19 cellular contexts compared by ENCODE assay signal in the genomic region with DNA sequence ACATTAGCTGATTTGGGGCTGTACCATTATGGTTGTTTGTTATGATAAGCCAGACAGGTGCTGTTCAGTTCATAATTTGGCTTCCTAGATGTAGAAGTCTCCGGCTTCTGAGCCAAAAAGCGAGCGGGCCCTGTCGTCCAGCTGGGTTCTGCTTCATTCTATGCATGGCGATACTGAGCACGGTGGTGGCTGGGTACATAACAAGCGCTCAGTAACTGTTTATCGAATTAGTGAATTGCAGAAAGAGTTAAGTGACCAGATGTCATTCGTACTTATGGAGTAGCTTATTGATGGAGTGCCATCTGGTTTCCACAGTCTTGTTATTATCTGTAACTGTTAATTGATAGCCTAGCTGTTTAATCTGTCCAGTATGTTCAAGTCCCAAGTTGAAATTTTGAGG.
DNase-seq lines count a peak whose midpoint lies in the region; TF ChIP-seq lines count a peak whose summit lies in the region.
"Had no signal": no experiment of that assay in that cellular context is flagged by ENCODE, and none has a peak within 500 bp of the region (broad histone marks: within the 10 kb centered on the region; RNA-seq: fewer than 3 reads in every experiment).

No MANE protein-coding gene starts in this region.

- no peak overlapping the region for H3K9ac ChIP-seq in endodermal cell (ENCODE audit: extremely low read depth, low read length, poor library complexity, severe bottlenecking)

- no peaks in the 10 kb centered on the region for H3K27me3 Mint-ChIP-seq in endodermal cell (ENCODE audit: insufficient read depth)
- H3K27me3 Mint-ChIP-seq: IgD-negative memory B cell had no signal

- DNase-seq in NCI-H1092 treated with DMSO at 0.1 percent for 48 hours (lab: John Stamatoyannopoulos, UW) = peak; percentile 7
- DNase-seq in NCI-H1092 (lab: John Stamatoyannopoulos, UW) = no peak
- peak; percentile 47 for DNase-seq in NCI-H1105 treated with DMSO at 0.1 percent for 48 hours (lab: John Stamatoyannopoulos, UW)
- DNase-seq in NCI-H524 (lab: John Stamatoyannopoulos, UW) = peak; percentile 94 to 99
- DNase-seq in endodermal cell = no peak
- DNase-seq in GM13977 (ENCODE audit: low spot score) = no peak
- DNase-seq in NCI-H1417 treated with DMSO at 0.1 percent for 48 hours (lab: John Stamatoyannopoulos, UW) = no peak
- no peak for DNase-seq in middle frontal gyrus (ENCODE audit: extremely low spot score, low spot score)
- DNase-seq: 8988T, COR-L47, DMS79, GOT3, Karpas-422, NCI-H1930, NCI-H526 treated with DMSO at 0.1 percent for 48 hours, RPMI8226, SIG-M5 had no signal

- peaks cover 4% of the 10 kb centered on the region for H3K4me1 ChIP-seq in endodermal cell (ENCODE audit: control insufficient read depth, insufficient read depth, low read length)

- WGBS in endodermal cell (ENCODE audit: insufficient coverage in 1 of 2, insufficient read length in 1 of 2), 2 experiments = 95% methylated on average over 9 of the region's 9 CpGs

- H3K36me3 Mint-ChIP-seq in endodermal cell (ENCODE audit: low read depth) = peaks cover 1% of the 10 kb centered on the region

- peak overlapping the region; percentile 35 for H3K27ac Mint-ChIP-seq in endodermal cell
- H3K27ac Mint-ChIP-seq: T-helper 1 cell treated with Interleukin-12 subunit alpha and Interleukin-12 subunit beta and Interleukin-4 antibody, amounts not matched to agents 30 μg/mL and 1 μg/mL, for 36 hours had no signal

- in situ Hi-C loops in GM13977 (cut with MboI; ENCODE audit: low pct_unique_long_range_greater_than_20kb, low sequenced_read_pairs, unreplicated experiment) = no loop called here

- H3K4me3 ChIP-seq in endodermal cell (ENCODE audit: low read length) = no peak overlapping the region

- H3K9me3 Mint-ChIP-seq in endodermal cell = no peaks in the 10 kb centered on the region
- H3K9me3 Mint-ChIP-seq: IgD-negative memory B cell; T-helper 1 cell treated with Interleukin-12 subunit alpha and Interleukin-12 subunit beta and Interleukin-4 antibody, amounts not matched to agents 30 μg/mL and 1 μg/mL, for 36 hours had no signal

- H3K27me3 ChIP-seq in endodermal cell (ENCODE audit: control insufficient read depth, insufficient read depth, low read length, poor library complexity, severe bottlenecking) = no peaks in the 10 kb centered on the region

- H3K4me1 Mint-ChIP-seq in endodermal cell = peaks cover 12% of the 10 kb centered on the region

- H3K9me3 ChIP-seq in endodermal cell (ENCODE audit: control insufficient read depth, low read length) = no peaks in the 10 kb centered on the region

- H3K4me3 Mint-ChIP-seq in endodermal cell = no peak overlapping the region
- H3K4me3 Mint-ChIP-seq: IgD-negative memory B cell; T-helper 1 cell treated with Interleukin-12 subunit alpha and Interleukin-12 subunit beta and Interleukin-4 antibody, amounts not matched to agents 30 μg/mL and 1 μg/mL, for 36 hours had no signal

- TF ChIP-seq CTCF in endodermal cell (conservative IDR thresholded peaks at IDR 0.05) (no peak), GM13977 (IDR thresholded peaks at IDR 0.05; ENCODE audit: extremely low read depth, insufficient read depth, missing control alignments) (no peak)

- H3K36me3 ChIP-seq in endodermal cell (ENCODE audit: control insufficient read depth, insufficient read depth, low read length) = no peaks in the 10 kb centered on the region

- H3K27ac ChIP-seq in endodermal cell (ENCODE audit: low read depth, low read length) = no peak overlapping the region

Comparison
In these comparisons a context has a peak if more than half of its experiments do, and no peak if none do; other contexts are left out.
1. DNase-seq: peak in NCI-H1092 treated with DMSO at 0.1 percent for 48 hours (single experiment), NCI-H1105 treated with DMSO at 0.1 percent for 48 hours (single experiment) and NCI-H524 (2 of 2); none in NCI-H1092 (single experiment), endodermal cell (single experiment), GM13977 (single experiment), NCI-H1417 treated with DMSO at 0.1 percent for 48 hours (single experiment) and middle frontal gyrus (single experiment).